In genomic region chr7:80018941-80019808, GRCh38 we compare ENCODE assay signal across 1 cellular context.
TF ChIP-seq lines count a peak whose summit lies in the region.

No MANE protein-coding gene starts in this region.

TF ChIP-seq in HepG2, 621 proteins besides CTCF, POLR2A, EP300 and RAD21 (continued from another document):
- TF ChIP-seq ZNF318 (CRISPR knock-in tag; IDR thresholded peaks at IDR 0.05) (no peak), ERF (CRISPR knock-in tag; IDR thresholded peaks at IDR 0.05) (no peak), STAG1 (CRISPR knock-in tag; IDR thresholded peaks at IDR 0.05) (peak; percentile 60), ZNF468 (CRISPR knock-in tag; IDR thresholded peaks at IDR 0.05) (no peak), TEF (CRISPR knock-in tag; IDR thresholded peaks at IDR 0.05) (no peak), ZNF556 (CRISPR knock-in tag; IDR thresholded peaks at IDR 0.05; ENCODE audit: borderline replicate concordance) (no peak), THAP11 (CRISPR knock-in tag; IDR thresholded peaks at IDR 0.05) (no peak), ZC3H13 (CRISPR knock-in tag; IDR thresholded peaks at IDR 0.05) (no peak), SMC3 (IDR thresholded peaks at IDR 0.05; ENCODE audit: low read length) (peak; percentile 71), SRSF4 (IDR thresholded peaks at IDR 0.05; ENCODE audit: low read depth, low read length, poor library complexity, severe bottlenecking) (no peak), PRPF4 (IDR thresholded peaks at IDR 0.05; ENCODE audit: low read depth, low read length, poor library complexity, severe bottlenecking) (no peak), YY1 (IDR thresholded peaks at IDR 0.05; ENCODE audit: insufficient read depth, insufficient replicate concordance, low read depth, low read length) (no peak), CEBPG (CRISPR knock-in tag; IDR thresholded peaks at IDR 0.05) (peak; percentile 30; the same call in 1 of the 2 replicates), TBX2 (CRISPR knock-in tag; IDR thresholded peaks at IDR 0.05; ENCODE audit: borderline replicate concordance) (no peak)
- TF ChIP-seq, protein P1, sequence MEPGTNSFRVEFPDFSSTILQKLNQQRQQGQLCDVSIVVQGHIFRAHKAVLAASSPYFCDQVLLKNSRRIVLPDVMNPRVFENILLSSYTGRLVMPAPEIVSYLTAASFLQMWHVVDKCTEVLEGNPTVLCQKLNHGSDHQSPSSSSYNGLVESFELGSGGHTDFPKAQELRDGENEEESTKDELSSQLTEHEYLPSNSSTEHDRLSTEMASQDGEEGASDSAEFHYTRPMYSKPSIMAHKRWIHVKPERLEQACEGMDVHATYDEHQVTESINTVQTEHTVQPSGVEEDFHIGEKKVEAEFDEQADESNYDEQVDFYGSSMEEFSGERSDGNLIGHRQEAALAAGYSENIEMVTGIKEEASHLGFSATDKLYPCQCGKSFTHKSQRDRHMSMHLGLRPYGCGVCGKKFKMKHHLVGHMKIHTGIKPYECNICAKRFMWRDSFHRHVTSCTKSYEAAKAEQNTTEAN (CRISPR knock-in tag; conservative IDR thresholded peaks at IDR 0.05), result no peak
